Comparison of ENCODE assay signal across 8 cellular contexts in the genomic region with DNA sequence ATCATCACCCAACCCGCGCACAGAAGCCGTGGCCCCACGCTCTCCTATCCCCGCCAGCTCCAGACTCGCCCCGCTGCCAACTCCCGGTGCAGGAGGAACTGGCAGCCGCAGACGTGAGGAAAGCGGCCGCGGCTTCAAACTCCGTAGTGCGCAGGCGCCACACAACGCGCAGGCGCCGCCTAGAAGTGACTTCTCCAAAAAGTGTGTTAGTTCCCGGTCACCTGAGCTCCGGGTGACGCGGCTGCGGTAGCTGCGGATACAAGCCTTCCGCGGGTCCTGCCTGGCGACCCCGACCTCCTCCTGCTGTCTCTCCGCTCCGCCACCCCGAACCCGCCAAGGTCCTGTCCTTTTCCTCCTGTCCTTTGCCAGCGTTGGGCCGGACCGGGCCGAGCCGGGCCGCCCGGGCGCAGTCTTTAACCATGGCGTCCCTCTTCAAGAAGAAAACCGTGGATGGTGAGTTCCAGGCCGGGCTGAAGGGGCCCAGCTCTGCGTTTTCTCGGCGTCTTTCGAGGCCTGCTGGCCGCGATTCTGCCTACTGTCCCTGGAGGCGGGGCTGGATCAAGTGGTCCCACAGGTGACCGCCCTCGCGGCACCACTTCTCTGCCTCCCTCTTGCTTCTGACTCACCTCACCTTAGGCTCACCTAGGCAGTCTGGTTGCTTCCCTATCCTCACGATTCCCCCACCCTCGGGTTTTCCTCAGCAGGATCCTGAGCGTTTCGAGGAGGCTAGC. TPM values are rescaled to one million over a fixed set of nuclear protein-coding genes. Genes with fewer than 3 reads are reported as not detected.
A peak's percentile ranks its signal among the peaks of the same experiment; 100 is the strongest.
DNase-seq lines count a peak whose midpoint lies in the region; ATAC-seq and TF ChIP-seq lines count a peak whose summit lies in the region.

A gene with protein sequence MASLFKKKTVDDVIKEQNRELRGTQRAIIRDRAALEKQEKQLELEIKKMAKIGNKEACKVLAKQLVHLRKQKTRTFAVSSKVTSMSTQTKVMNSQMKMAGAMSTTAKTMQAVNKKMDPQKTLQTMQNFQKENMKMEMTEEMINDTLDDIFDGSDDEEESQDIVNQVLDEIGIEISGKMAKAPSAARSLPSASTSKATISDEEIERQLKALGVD (plus strand): TSS at position 206 of the 731 bp plus-strand sequence. CDS start 214 bp downstream, at position 420.

- H3K4me1 ChIP-seq in lower lobe of right lung = peaks cover 38% of the 10 kb centered on the region

- TF ChIP-seq CTCF in GM20000 (IDR thresholded peaks at IDR 0.05; ENCODE audit: extremely low read depth, missing control alignments) (no peak), lower lobe of right lung (IDR thresholded peaks at IDR 0.05) (no peak)

- H3K9me3 ChIP-seq in lower lobe of right lung = no peaks in the 10 kb centered on the region

- DNase-seq in COLO668 (lab: John Stamatoyannopoulos, UW; ENCODE audit: unreplicated experiment) (peak; percentile 84), GM20000 (ENCODE audit: low spot score) (peak; percentile 85), HS-5 (ENCODE audit: low read depth) (peak; percentile 67), NK-92 (lab: John Stamatoyannopoulos, UW; ENCODE audit: unreplicated experiment) (peak; percentile 48), lower lobe of right lung (peak; percentile 96)
- peak; percentile 76 to 87 for DNase-seq in activated CD8-positive, alpha-beta memory T cell treated with anti-CD3 and anti-CD28 coated beads for 1 hour (ENCODE audit: extremely low read depth in 1 of 2, low read depth in 1 of 2)
- peak; percentile 85 for DNase-seq in effector CD4-positive, alpha-beta T cell
- DNase-seq in stimulated activated CD4-positive, alpha-beta T cell treated with anti-CD3 and anti-CD28 coated beads, TNF-alpha, amount 100 ng/mL, for 1 hour (ENCODE audit: low read depth in 3 of 3, low spot score in 1 of 3) = peak; percentile 75 to 89 (median 84)

- H3K27me3 ChIP-seq in lower lobe of right lung (ENCODE audit: low read depth) = no peaks in the 10 kb centered on the region

- ATAC-seq in lower lobe of right lung = peak; percentile 97 to 98

- intact Hi-C loops in lower lobe of right lung (cut with DNase I) = no loop called here

- peak within 1 kb of the TSS; percentile 95 for H3K4me3 ChIP-seq in lower lobe of right lung

- H3K36me3 ChIP-seq in lower lobe of right lung = peaks cover 4% of the 10 kb centered on the region

- H3K27ac ChIP-seq in lower lobe of right lung = peak within 1 kb of the TSS; percentile 95

RNA-seq across cellular contexts. Expression of the gene that starts here (rescaled TPM):
- 41.4 TPM for total RNA-seq in lower lobe of right lung

Comparison
In these comparisons a context has a peak if more than half of its experiments do, and no peak if none do; other contexts are left out.
1. Peak in every context shown above with its lines: DNase-seq, ATAC-seq, H3K4me3 ChIP-seq and H3K27ac ChIP-seq.